Comparison of ENCODE assay signal across 1 cellular context in genomic region chr3:29314727-29315088, GRCh38.
TF ChIP-seq lines count a peak whose summit lies in the region.

No MANE protein-coding gene starts in this region.

TF ChIP-seq in SK-N-SH, 30 proteins besides CTCF, POLR2A, EP300 and RAD21 (continued from another document):
- TF ChIP-seq YY1 (IDR thresholded peaks at IDR 0.05; ENCODE audit: low read depth) (no peak), CHD2 (IDR thresholded peaks at IDR 0.05; ENCODE audit: low read length, partially characterized antibody) (no peak), FOXM1 (IDR thresholded peaks at IDR 0.05; ENCODE audit: low read depth) (no peak), GABPA (IDR thresholded peaks at IDR 0.05; ENCODE audit: low read depth) (no peak), IRF3 (IDR thresholded peaks at IDR 0.05; ENCODE audit: low read depth, low read length) (no peak), FOSL2 (IDR thresholded peaks at IDR 0.05; ENCODE audit: borderline replicate concordance, low read depth) (no peak), MXI1 (IDR thresholded peaks at IDR 0.05; ENCODE audit: low read depth, low read length) (no peak), RXRA (IDR thresholded peaks at IDR 0.05; ENCODE audit: borderline replicate concordance, low read depth) (no peak), FOXJ3 (CRISPR knock-in tag; IDR thresholded peaks at IDR 0.05) (no peak), TAF1 (IDR thresholded peaks at IDR 0.05; ENCODE audit: borderline replicate concordance, low read depth, low read length) (no peak), RCOR1 (IDR thresholded peaks at IDR 0.05; ENCODE audit: low read length) (no peak), EZH2phosphoT487 (IDR thresholded peaks at IDR 0.05; ENCODE audit: borderline replicate concordance, low read depth) (no peak), SMC3 (IDR thresholded peaks at IDR 0.05; ENCODE audit: low read depth, low read length) (no peak)
- TF ChIP-seq, protein P1, sequence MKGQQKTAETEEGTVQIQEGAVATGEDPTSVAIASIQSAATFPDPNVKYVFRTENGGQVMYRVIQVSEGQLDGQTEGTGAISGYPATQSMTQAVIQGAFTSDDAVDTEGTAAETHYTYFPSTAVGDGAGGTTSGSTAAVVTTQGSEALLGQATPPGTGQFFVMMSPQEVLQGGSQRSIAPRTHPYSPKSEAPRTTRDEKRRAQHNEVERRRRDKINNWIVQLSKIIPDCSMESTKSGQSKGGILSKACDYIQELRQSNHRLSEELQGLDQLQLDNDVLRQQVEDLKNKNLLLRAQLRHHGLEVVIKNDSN (IDR thresholded peaks at IDR 0.05; ENCODE audit: borderline replicate concordance, low read depth) = no peak
- TF ChIP-seq, protein P2, sequence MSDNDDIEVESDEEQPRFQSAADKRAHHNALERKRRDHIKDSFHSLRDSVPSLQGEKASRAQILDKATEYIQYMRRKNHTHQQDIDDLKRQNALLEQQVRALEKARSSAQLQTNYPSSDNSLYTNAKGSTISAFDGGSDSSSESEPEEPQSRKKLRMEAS (IDR thresholded peaks at IDR 0.05; ENCODE audit: low read depth) = no peak
- TF ChIP-seq, protein P3, sequence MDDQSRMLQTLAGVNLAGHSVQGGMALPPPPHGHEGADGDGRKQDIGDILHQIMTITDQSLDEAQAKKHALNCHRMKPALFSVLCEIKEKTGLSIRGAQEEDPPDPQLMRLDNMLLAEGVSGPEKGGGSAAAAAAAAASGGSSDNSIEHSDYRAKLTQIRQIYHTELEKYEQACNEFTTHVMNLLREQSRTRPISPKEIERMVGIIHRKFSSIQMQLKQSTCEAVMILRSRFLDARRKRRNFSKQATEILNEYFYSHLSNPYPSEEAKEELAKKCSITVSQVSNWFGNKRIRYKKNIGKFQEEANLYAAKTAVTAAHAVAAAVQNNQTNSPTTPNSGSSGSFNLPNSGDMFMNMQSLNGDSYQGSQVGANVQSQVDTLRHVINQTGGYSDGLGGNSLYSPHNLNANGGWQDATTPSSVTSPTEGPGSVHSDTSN (IDR thresholded peaks at IDR 0.05) = no peak
